In genomic region chr10:29949411-29950011, GRCh38 we compare ENCODE assay signal across 9 cellular contexts.
DNase-seq lines count a peak whose midpoint lies in the region; ATAC-seq and TF ChIP-seq lines count a peak whose summit lies in the region.
"Had no signal": no experiment of that assay in that cellular context is flagged by ENCODE, and none has a peak within 500 bp of the region (broad histone marks: within the 10 kb centered on the region; RNA-seq: fewer than 3 reads in every experiment).

No MANE protein-coding gene starts in this region.

- H3K9me3 ChIP-seq in heart left ventricle (no peaks in the 10 kb centered on the region), uterus (no peaks in the 10 kb centered on the region)

- intact Hi-C loops in heart left ventricle (cut with DNase I) (loop anchor here in 1 of 10 donors (10.0 kb wide), 1 partner anchor 205 kb away; no protein-coding TSS in a partner anchor), left ventricle myocardium superior (cut with micrococcal nuclease) (no loop called here), uterus (cut with DNase I; ENCODE audit: low total_unique reads) (no loop called here)

- peak in 1 of 4 donors; percentile 9 for ATAC-seq in heart left ventricle
- no peak for ATAC-seq in left ventricle myocardium superior
- no peak for ATAC-seq in HG03175 (IDR thresholded peaks at IDR 0.05; ENCODE audit: unreplicated experiment)

- no peaks in the 10 kb centered on the region for H3K36me3 ChIP-seq in heart left ventricle
- no peaks in the 10 kb centered on the region for H3K36me3 ChIP-seq in uterus

- no peak overlapping the region for H3K4me3 ChIP-seq in heart left ventricle
- H3K4me3 ChIP-seq in uterus, result no peak overlapping the region

- DNase-seq in heart left ventricle, result no peak
- DNase-seq in left ventricle myocardium superior, result no peak
- DNase-seq in astrocyte of the hippocampus (ENCODE audit: low read depth, low spot score), result peak; percentile 91
- DNase-seq in kidney glomerular epithelial cell (lab: John Stamatoyannopoulos, UW), result peak; percentile 87
- DNase-seq in uterus, result no peak
- DNase-seq in GF-D8 (lab: John Stamatoyannopoulos, UW), result no peak
- no peak for DNase-seq in GM19238 (ENCODE audit: insufficient read length, low spot score)

- WGBS in heart left ventricle, 4 donors, result 61 to 78% (median 68%) methylated on average over 5 of the region's 5 CpGs

- TF ChIP-seq CTCF in heart left ventricle (IDR thresholded peaks at IDR 0.05) (no peak), uterus (IDR thresholded peaks at IDR 0.05) (no peak)

- TF ChIP-seq POLR2A in heart left ventricle (IDR thresholded peaks at IDR 0.05) (no peak), uterus (IDR thresholded peaks at IDR 0.05) (no peak)

- no peaks in the 10 kb centered on the region for H3K27me3 ChIP-seq in heart left ventricle
- H3K27me3 ChIP-seq in uterus, result no peaks in the 10 kb centered on the region

- H3K4me1 ChIP-seq in heart left ventricle (peaks cover 0 to 31% (median 12%) of the 10 kb centered on the region in 12 donors), uterus (no peaks in the 10 kb centered on the region)

- H3K27ac ChIP-seq in heart left ventricle, result peak overlapping the region in 9 of 12 donors; percentile 1 to 86 (median 50)
- H3K27ac ChIP-seq in uterus, result peak overlapping the region; percentile 43 to 66
- H3K27ac ChIP-seq: HL-60 had no signal

Comparison
In these comparisons a context has a peak if more than half of its experiments do, and no peak if none do; other contexts are left out.
1. DNase-seq: peak in astrocyte of the hippocampus (single experiment) and kidney glomerular epithelial cell (single experiment); none in heart left ventricle (0 of 5), left ventricle myocardium superior (single experiment), uterus (0 of 2), GF-D8 (single experiment) and GM19238 (single experiment).